ENCODE assay signal across 14 cellular contexts in genomic region chr3:154971771-154972326, GRCh38.
A peak's percentile ranks its signal among the peaks of the same experiment; 100 is the strongest.
DNase-seq lines count a peak whose midpoint lies in the region; ATAC-seq and TF ChIP-seq lines count a peak whose summit lies in the region.
"Had no signal": no experiment of that assay in that cellular context is flagged by ENCODE, and none has a peak within 500 bp of the region (broad histone marks: within the 10 kb centered on the region; RNA-seq: fewer than 3 reads in every experiment).

No MANE protein-coding gene starts in this region.

- no peak for TF ChIP-seq CTCF in AG10803 (conservative IDR thresholded peaks at IDR 0.05; ENCODE audit: low read length)
- no peak for TF ChIP-seq CTCF in mammary epithelial cell (conservative IDR thresholded peaks at IDR 0.05 in 1 of 2, IDR thresholded peaks at IDR 0.05 in 1 of 2; ENCODE audit: extremely low read depth in 1 of 2, insufficient read depth in 1 of 2, low read depth in 1 of 2, low read length in 2 of 2)
- no peak for TF ChIP-seq CTCF in lower lobe of right lung (IDR thresholded peaks at IDR 0.05)

- WGBS in mammary epithelial cell (ENCODE audit: low coverage, missing lambda C conversion rate) = 0% methylated on average over 2 of the region's 2 CpGs

- BruUV-seq in mammary epithelial cell (replicated peaks; lab: Mats Ljungman, UMichigan) = no TSS peak

- no peaks in the 10 kb centered on the region for H3K9me3 ChIP-seq in mammary epithelial cell (replicated peaks; ENCODE audit: insufficient read depth, low read length)
- H3K9me3 ChIP-seq in lower lobe of right lung = no peaks in the 10 kb centered on the region
- H3K9me3 ChIP-seq: BLaER1 had no signal

- H3K27me3 ChIP-seq in mammary epithelial cell (ENCODE audit: insufficient read depth, low read length) = no peaks in the 10 kb centered on the region
- H3K27me3 ChIP-seq in lower lobe of right lung (ENCODE audit: low read depth) = no peaks in the 10 kb centered on the region
- H3K27me3 ChIP-seq: BLaER1 had no signal

- peaks cover 36% of the 10 kb centered on the region for H3K4me1 ChIP-seq in mammary epithelial cell (ENCODE audit: insufficient read depth, low read length)
- peaks cover 13% of the 10 kb centered on the region for H3K4me1 ChIP-seq in lower lobe of right lung
- H3K4me1 ChIP-seq: BLaER1 had no signal

- CTCF ChIA-PET in mammary epithelial cell (lab: Charles Lee; ENCODE audit: low non-redundant PET) = interaction anchor here (0.6 kb wide), 1 partner anchor 173 kb away, joined by 8 read pairs; no protein-coding TSS in a partner anchor

- H4K20me1 ChIP-seq in mammary epithelial cell (ENCODE audit: insufficient read depth, low read length) = no peaks in the 10 kb centered on the region
- H4K20me1 ChIP-seq: BLaER1 had no signal

- H3K9ac ChIP-seq in mammary epithelial cell (ENCODE audit: insufficient read depth, low read length) = peak overlapping the region; percentile 29
- H3K9ac ChIP-seq: BLaER1 had no signal

- H3K27ac ChIP-seq in mammary epithelial cell (ENCODE audit: insufficient read depth, low read depth, low read length) = peak overlapping the region; percentile 83
- H3K27ac ChIP-seq in lower lobe of right lung = peak overlapping the region; percentile 22
- H3K27ac ChIP-seq: BLaER1 had no signal

- H3K4me3 ChIP-seq in AG10803 (ENCODE audit: low read length) (peak overlapping the region; percentile 27), mammary epithelial cell (replicated peaks in 1 of 3; ENCODE audit: insufficient read depth in 1 of 3, low read depth in 2 of 3, low read length in 3 of 3) (peak overlapping the region in 2 of 3 experiments; percentile 1 to 3), lower lobe of right lung (no peak overlapping the region)
- H3K4me3 ChIP-seq: BLaER1 had no signal

- no peaks in the 10 kb centered on the region for H3K36me3 ChIP-seq in mammary epithelial cell (ENCODE audit: insufficient read depth, low read length)
- H3K36me3 ChIP-seq in lower lobe of right lung = no peaks in the 10 kb centered on the region
- H3K36me3 ChIP-seq: BLaER1 had no signal

- H3K79me2 ChIP-seq in mammary epithelial cell (ENCODE audit: insufficient read depth, low read length) = no peaks in the 10 kb centered on the region

- intact Hi-C loops in mammary epithelial cell (cut with micrococcal nuclease) (loop anchor here (5.0 kb wide), 3 partner anchors 45 to 110 kb away; partner anchors contain the start of gene MME), lower lobe of right lung (cut with DNase I) (no loop called here)

- in situ Hi-C loops in mammary epithelial cell (cut with MboI; ENCODE audit: low sequenced_read_pairs in 2 of 2) = no loop called here

- dilution Hi-C loops in mammary epithelial cell (cut with HindIII; ENCODE audit: low sequenced_read_pairs) = no loop called here

- H2AFZ ChIP-seq in mammary epithelial cell (ENCODE audit: low read depth, low read length) = peak overlapping the region; percentile 86

- peak overlapping the region; percentile 66 for H3K4me2 ChIP-seq in mammary epithelial cell (ENCODE audit: insufficient read depth, low read depth, low read length)
- H3K4me2 ChIP-seq: BLaER1 had no signal

- DNase-seq in AG10803 (ENCODE audit: low read depth) (peak; percentile 95), LHCN-M2 (ENCODE audit: low read depth) (peak; percentile 64), mammary epithelial cell (peak; percentile 82), lower lobe of right lung (no peak), superior temporal gyrus (ENCODE audit: extremely low spot score) (no peak), glomerular visceral epithelial cell (ENCODE audit: extremely low spot score) (no peak)
- DNase-seq: activated CD4-positive, alpha-beta memory T cell treated with anti-CD3 and anti-CD28 coated beads, Interleukin-2, amount 10 ng/mL, durations not matched to agents 7 days and 5 days; activated naive CD8-positive, alpha-beta T cell treated with anti-CD3 and anti-CD28 coated beads for 36 hours; KG1; NCI-H526; T-cell had no signal

- peak; percentile 66 to 70 for ATAC-seq in lower lobe of right lung
- no peak for ATAC-seq in HG02852 (IDR thresholded peaks at IDR 0.05; ENCODE audit: unreplicated experiment)
- no peak for ATAC-seq in HG02610 (IDR thresholded peaks at IDR 0.05; ENCODE audit: unreplicated experiment)
- ATAC-seq: T-cell had no signal

Comparison
In these comparisons a context has a peak if more than half of its experiments do, and no peak if none do; other contexts are left out.
1. DNase-seq: peak in AG10803 (single experiment), LHCN-M2 (single experiment) and mammary epithelial cell (single experiment); none in lower lobe of right lung (single experiment), superior temporal gyrus (single experiment) and glomerular visceral epithelial cell (single experiment).
2. ATAC-seq: peak in lower lobe of right lung (2 of 2); none in HG02852 (single experiment) and HG02610 (single experiment).